8 cellular contexts compared by ENCODE assay signal in genomic region chr9:127785023-127785932, GRCh38. TPM values are rescaled to one million over a fixed set of nuclear protein-coding genes. Genes with fewer than 3 reads are reported as not detected.
DNase-seq lines count a peak whose midpoint lies in the region; ATAC-seq and TF ChIP-seq lines count a peak whose summit lies in the region.

No MANE protein-coding gene starts in this region.

- CTCF ChIA-PET in BJ (lab: Yijun Ruan, JAX): interaction anchor here (0.6 to 4.1 kb wide), 42 partner anchors 9 to 282 kb away, joined by 3 to 23 read pairs (median 4); partner anchors contain the start of genes ENG, ST6GALNAC4 and TOR2A

- no peaks in the 10 kb centered on the region for H3K9me3 ChIP-seq in left lung

- ATAC-seq in HG03439 (IDR thresholded peaks at IDR 0.05; ENCODE audit: unreplicated experiment) (peak; percentile 49), left lung (peak; percentile 73)

- H3K36me3 ChIP-seq in BJ (ENCODE audit: control insufficient read depth, insufficient read depth, low read length): peaks cover 28% of the 10 kb centered on the region
- H3K36me3 ChIP-seq in left lung: peaks cover 0 to 35% of the 10 kb centered on the region in 2 donors

- peaks cover 12 to 86% of the 10 kb centered on the region in 2 donors for H3K4me1 ChIP-seq in left lung

- peak overlapping the region; percentile 89 to 98 for H3K27ac ChIP-seq in left lung

- H3K27me3 ChIP-seq in BJ (ENCODE audit: control insufficient read depth, insufficient read depth, low read length) (0 out of 2 replicates have a peak, but pooled peaks cover under 1% of the 10 kb centered on the region), left lung (no peaks in the 10 kb centered on the region)

- POLR2A ChIA-PET in BJ (lab: Charles Lee): interaction anchor here (0.8 to 0.9 kb wide), 2 partner anchors 12 to 14 kb away, joined by 3 to 8 read pairs; no protein-coding TSS in a partner anchor

- intact Hi-C loops in left lung (cut with DNase I): loop anchor here in 1 of 2 donors (5.0 kb wide), 1 partner anchor 137 kb away; no protein-coding TSS in a partner anchor

- H3K4me3 ChIP-seq in BJ (ENCODE audit: low read depth, low read length) (peak overlapping the region; percentile 95), left lung (peak overlapping the region; percentile 96 to 100)

- peak; percentile 91 for TF ChIP-seq CTCF in BJ (IDR thresholded peaks at IDR 0.05; ENCODE audit: insufficient read depth, low read depth, low read length)
- TF ChIP-seq CTCF in left lung (IDR thresholded peaks at IDR 0.05): peak; percentile 81 to 96

- DNase-seq in BJ (ENCODE audit: low read depth): no peak
- DNase-seq in GM19238 (ENCODE audit: insufficient read length, low spot score): peak; percentile 89
- peak; percentile 38 to 84 for DNase-seq in NCI-H526 (lab: John Stamatoyannopoulos, UW)
- DNase-seq in activated CD4-positive, alpha-beta T cell treated with anti-CD3 and anti-CD28 coated beads, Interleukin-2, amount 50 U/mL, for 1 hour: peak; percentile 88
- peak; percentile 84 for DNase-seq in cortex of kidney (lab: John Stamatoyannopoulos, UW)
- peak; percentile 90 to 98 for DNase-seq in left lung
- DNase-seq in stimulated activated CD4-positive, alpha-beta T cell treated with anti-CD3 and anti-CD28 coated beads, Interleukin-4, amount 100 ng/mL, for 1 hour: peak; percentile 85

RNA-seq across cellular contexts. Expression of gene CDK9, which starts 0.6 kb away (rescaled TPM):
- 34.4 and 35.6 TPM in 2 replicates for polyA plus RNA-seq in BJ (2011; rRNA removed)
- 27.9 and 38.2 TPM in 2 replicates for polyA minus RNA-seq in BJ (2011; rRNA and poly(A)+ RNA removed)
- total RNA-seq in left lung: 10 to 100 TPM; 78.8 to 83.4 TPM

RNA-seq across cellular contexts. Expression of gene SH2D3C, which starts 6.8 kb away (rescaled TPM):
- polyA plus RNA-seq in BJ (2011; rRNA removed): 0.04 and 0.06 TPM in 2 replicates
- polyA minus RNA-seq in BJ (2011; rRNA and poly(A)+ RNA removed): 0.21 TPM in 1 of 2 replicates, not detected in the other
- total RNA-seq in left lung: 10 to 100 TPM; 21.7 to 41.9 TPM

RNA-seq across cellular contexts. Expression of gene FPGS, which starts 17.4 kb away (rescaled TPM):
- 27.9 and 61.9 TPM in 2 replicates for polyA plus RNA-seq in BJ (2011; rRNA removed)
- polyA minus RNA-seq in BJ (2011; rRNA and poly(A)+ RNA removed): 31.2 and 39.6 TPM in 2 replicates
- total RNA-seq in left lung: 10 to 100 TPM; 59.3 to 97.4 TPM

RNA-seq across cellular contexts. Expression of gene TOR2A, which starts 50.2 kb away (rescaled TPM):
- polyA plus RNA-seq in BJ (2011; rRNA removed): 4.8 and 8.0 TPM in 2 replicates
- polyA minus RNA-seq in BJ (2011; rRNA and poly(A)+ RNA removed): 3.0 and 5.8 TPM in 2 replicates
- total RNA-seq in left lung: 10 to 100 TPM; 19.5 to 21.8 TPM
